In the genomic region with DNA sequence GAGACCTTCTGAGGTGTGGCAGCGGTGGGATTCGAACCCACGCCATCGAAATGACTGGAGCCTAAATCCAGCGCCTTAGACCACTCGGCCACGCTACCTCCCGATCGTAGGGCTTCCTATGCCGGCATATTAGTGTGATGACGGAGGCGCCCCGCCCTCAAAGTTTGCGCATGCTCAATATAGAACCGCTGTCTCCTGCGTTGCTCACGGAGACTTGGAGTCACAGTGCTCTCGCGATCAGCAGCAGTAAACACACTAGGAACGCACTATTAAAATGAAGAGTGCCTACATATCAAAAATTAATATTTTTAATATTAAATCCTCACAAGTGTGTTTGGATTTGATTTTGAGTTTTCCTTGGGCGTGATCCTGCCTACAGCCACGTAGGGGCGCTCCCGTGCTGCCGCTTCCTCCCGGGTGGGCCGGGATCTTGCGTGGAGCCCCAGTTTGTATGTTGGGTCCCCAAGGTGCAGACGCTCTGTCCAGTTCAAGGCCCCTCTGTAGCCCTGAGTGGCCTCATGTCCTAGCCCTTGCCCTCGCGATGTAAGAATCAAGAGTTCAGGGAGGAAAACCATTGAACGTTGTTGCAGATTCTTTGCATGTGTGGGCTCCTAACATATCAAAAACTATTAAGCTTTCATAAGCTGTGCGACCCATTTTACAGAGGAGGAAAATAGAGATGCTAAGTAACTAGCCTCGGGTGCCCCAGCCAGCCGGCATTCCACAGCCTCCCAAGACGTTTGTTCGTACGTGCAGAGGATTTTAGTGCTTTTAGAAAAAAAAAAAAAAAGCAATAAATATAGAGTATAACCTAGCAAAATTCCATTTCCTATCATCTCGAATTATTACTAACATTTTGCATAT, we compare ENCODE assay signal across 8 cellular contexts. TPM values are rescaled to one million over a fixed set of nuclear protein-coding genes. Genes with fewer than 3 reads are reported as not detected.
DNase-seq lines count a peak whose midpoint lies in the region; ATAC-seq and TF ChIP-seq lines count a peak whose summit lies in the region.

No MANE protein-coding gene starts in this region.

- no peaks in the 10 kb centered on the region for H3K9me3 ChIP-seq in HEK293 (ENCODE audit: control insufficient read depth, insufficient read depth, low read depth, low read length)
- no peaks in the 10 kb centered on the region for H3K9me3 ChIP-seq in right cardiac atrium (ENCODE audit: control insufficient read depth, low read length)
- no peaks in the 10 kb centered on the region for H3K9me3 ChIP-seq in psoas muscle

- H3K9me3 Mint-ChIP-seq in T-helper 2 cell treated with Interferon-gamma antibody and Interleukin-4, amounts not matched to agents 5 μg/mL and 100 μg/mL, for 36 hours: no peaks in the 10 kb centered on the region

- peak; percentile 42 to 51 for ATAC-seq in right cardiac atrium
- peak; percentile 44 to 57 (median 46) for ATAC-seq in psoas muscle

- TF ChIP-seq CTCF in HEK293 (tag by site-specific recombination; IDR thresholded peaks at IDR 0.05) (peak; percentile 83), psoas muscle (IDR thresholded peaks at IDR 0.05) (peak; percentile 88)

- POLR2A ChIA-PET in HEK293 (lab: Yijun Ruan, JAX): interaction anchor here (0.7 to 2.1 kb wide), 3 partner anchors 9 to 101 kb away, joined by 3 to 7 read pairs (median 6); a partner anchor contains a TSS

- H3K4me3 Mint-ChIP-seq in T-helper 2 cell treated with Interferon-gamma antibody and Interleukin-4, amounts not matched to agents 5 μg/mL and 100 μg/mL, for 36 hours: peak overlapping the region; percentile 84

- CTCF ChIA-PET in HEK293 (lab: Yijun Ruan, JAX): interaction anchor here (0.6 to 2.6 kb wide), 10 partner anchors 12 to 479 kb away, joined by 3 to 14 read pairs (median 3); a partner anchor contains a TSS

- H3K27me3 Mint-ChIP-seq in T-helper 2 cell treated with Interferon-gamma antibody and Interleukin-4, amounts not matched to agents 5 μg/mL and 100 μg/mL, for 36 hours (ENCODE audit: low read depth): peaks cover 5% of the 10 kb centered on the region

- H3K4me3 ChIP-seq in HEK293 (ENCODE audit: low read depth, low read length) (peak overlapping the region; percentile 61), right cardiac atrium (ENCODE audit: low read length) (peak overlapping the region; percentile 69), psoas muscle (peak overlapping the region; percentile 73), urinary bladder (ENCODE audit: low read depth, low read length) (peak overlapping the region; percentile 30)

- DNase-seq in Caki2 (ENCODE audit: low read depth): peak; percentile 89
- peak; percentile 71 for DNase-seq in NCI-H2029 (lab: John Stamatoyannopoulos, UW)
- peak; percentile 92 for DNase-seq in T-helper 2 cell treated with Interferon-gamma antibody and Interleukin-4, amounts not matched to agents 5 μg/mL and 100 μg/mL, for 36 hours (ENCODE audit: low spot score)
- peak; percentile 56 to 93 (median 86) for DNase-seq in anterior cingulate cortex (lab: John Stamatoyannopoulos, UW)
- peak; percentile 85 to 94 (median 94) for DNase-seq in right cardiac atrium
- peak; percentile 81 to 92 for DNase-seq in psoas muscle

- 2% methylated on average over 39 of the region's 39 CpGs for WGBS in right cardiac atrium
- 1 to 3% (median 2%) methylated on average over 39 of the region's 39 CpGs for WGBS in psoas muscle, 3 donors
- 2% methylated on average over 39 of the region's 39 CpGs for WGBS in urinary bladder

- in situ Hi-C loops in Caki2 (cut with HindIII; ENCODE audit: low pct_unique_long_range_greater_than_20kb, low sequenced_read_pairs): no loop called here

- intact Hi-C loops in right cardiac atrium (cut with DNase I): loop anchor here in 3 of 4 donors (2.0 to 5.0 kb wide), 2 partner anchors 101 to 103 kb away; a partner anchor contains a TSS
- intact Hi-C loops in psoas muscle (cut with DNase I): loop anchor here (1.0 kb wide), 1 partner anchor 101 kb away; a partner anchor contains a TSS

- peaks cover 6% of the 10 kb centered on the region for H3K4me1 ChIP-seq in HEK293 (ENCODE audit: control insufficient read depth, insufficient read depth, low read length)
- no peaks in the 10 kb centered on the region for H3K4me1 ChIP-seq in right cardiac atrium (ENCODE audit: control insufficient read depth, insufficient read depth, low read length)
- peaks cover 23% of the 10 kb centered on the region for H3K4me1 ChIP-seq in psoas muscle
- no peaks in the 10 kb centered on the region for H3K4me1 ChIP-seq in urinary bladder (ENCODE audit: insufficient read depth)

- H3K4me1 Mint-ChIP-seq in T-helper 2 cell treated with Interferon-gamma antibody and Interleukin-4, amounts not matched to agents 5 μg/mL and 100 μg/mL, for 36 hours (ENCODE audit: low read depth): peaks cover 42% of the 10 kb centered on the region

- H3K36me3 Mint-ChIP-seq in T-helper 2 cell treated with Interferon-gamma antibody and Interleukin-4, amounts not matched to agents 5 μg/mL and 100 μg/mL, for 36 hours (ENCODE audit: low read depth): peaks cover 2% of the 10 kb centered on the region

- H3K36me3 ChIP-seq in HEK293 (ENCODE audit: control insufficient read depth in 2 of 2, insufficient read depth in 1 of 2, low read length in 2 of 2): no peaks in the 10 kb centered on the region
- no peaks in the 10 kb centered on the region for H3K36me3 ChIP-seq in psoas muscle (ENCODE audit: insufficient read depth in 1 of 2, low read depth in 1 of 2)
- no peaks in the 10 kb centered on the region for H3K36me3 ChIP-seq in urinary bladder (ENCODE audit: insufficient read depth)

- H3K27ac Mint-ChIP-seq in T-helper 2 cell treated with Interferon-gamma antibody and Interleukin-4, amounts not matched to agents 5 μg/mL and 100 μg/mL, for 36 hours: peak overlapping the region; percentile 88

- H3K27ac ChIP-seq in HEK293 (ENCODE audit: extremely low read depth, low read depth, low read length): no peak overlapping the region
- H3K27ac ChIP-seq in right cardiac atrium (ENCODE audit: low read length): peak overlapping the region; percentile 37
- H3K27ac ChIP-seq in psoas muscle: peak overlapping the region; percentile 82
- no peak overlapping the region for H3K27ac ChIP-seq in urinary bladder (ENCODE audit: low read depth)

- H3K27me3 ChIP-seq in right cardiac atrium (ENCODE audit: control insufficient read depth, insufficient read depth) (no peaks in the 10 kb centered on the region), psoas muscle (ENCODE audit: insufficient read depth in 3 of 3, low read length in 2 of 3) (no peaks in the 10 kb centered on the region)

TF ChIP-seq in HEK293, 187 proteins besides CTCF, POLR2A, EP300 and RAD21 (continues in another document):
- no peak for TF ChIP-seq ZNF223 (tag by site-specific recombination; IDR thresholded peaks at IDR 0.05)
- no peak for TF ChIP-seq ZNF350 (tag by site-specific recombination; IDR thresholded peaks at IDR 0.05)
- TF ChIP-seq ZNF76 (tag by site-specific recombination; IDR thresholded peaks at IDR 0.05; ENCODE audit: borderline replicate concordance, low read depth): peak; percentile 59; the same call in 1 of the 2 replicates
- TF ChIP-seq, protein P1, sequence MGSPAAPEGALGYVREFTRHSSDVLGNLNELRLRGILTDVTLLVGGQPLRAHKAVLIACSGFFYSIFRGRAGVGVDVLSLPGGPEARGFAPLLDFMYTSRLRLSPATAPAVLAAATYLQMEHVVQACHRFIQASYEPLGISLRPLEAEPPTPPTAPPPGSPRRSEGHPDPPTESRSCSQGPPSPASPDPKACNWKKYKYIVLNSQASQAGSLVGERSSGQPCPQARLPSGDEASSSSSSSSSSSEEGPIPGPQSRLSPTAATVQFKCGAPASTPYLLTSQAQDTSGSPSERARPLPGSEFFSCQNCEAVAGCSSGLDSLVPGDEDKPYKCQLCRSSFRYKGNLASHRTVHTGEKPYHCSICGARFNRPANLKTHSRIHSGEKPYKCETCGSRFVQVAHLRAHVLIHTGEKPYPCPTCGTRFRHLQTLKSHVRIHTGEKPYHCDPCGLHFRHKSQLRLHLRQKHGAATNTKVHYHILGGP (tag by site-specific recombination; IDR thresholded peaks at IDR 0.05): no peak
- no peak for TF ChIP-seq ZNF626 (tag by site-specific recombination; IDR thresholded peaks at IDR 0.05)
- TF ChIP-seq, protein P2, sequence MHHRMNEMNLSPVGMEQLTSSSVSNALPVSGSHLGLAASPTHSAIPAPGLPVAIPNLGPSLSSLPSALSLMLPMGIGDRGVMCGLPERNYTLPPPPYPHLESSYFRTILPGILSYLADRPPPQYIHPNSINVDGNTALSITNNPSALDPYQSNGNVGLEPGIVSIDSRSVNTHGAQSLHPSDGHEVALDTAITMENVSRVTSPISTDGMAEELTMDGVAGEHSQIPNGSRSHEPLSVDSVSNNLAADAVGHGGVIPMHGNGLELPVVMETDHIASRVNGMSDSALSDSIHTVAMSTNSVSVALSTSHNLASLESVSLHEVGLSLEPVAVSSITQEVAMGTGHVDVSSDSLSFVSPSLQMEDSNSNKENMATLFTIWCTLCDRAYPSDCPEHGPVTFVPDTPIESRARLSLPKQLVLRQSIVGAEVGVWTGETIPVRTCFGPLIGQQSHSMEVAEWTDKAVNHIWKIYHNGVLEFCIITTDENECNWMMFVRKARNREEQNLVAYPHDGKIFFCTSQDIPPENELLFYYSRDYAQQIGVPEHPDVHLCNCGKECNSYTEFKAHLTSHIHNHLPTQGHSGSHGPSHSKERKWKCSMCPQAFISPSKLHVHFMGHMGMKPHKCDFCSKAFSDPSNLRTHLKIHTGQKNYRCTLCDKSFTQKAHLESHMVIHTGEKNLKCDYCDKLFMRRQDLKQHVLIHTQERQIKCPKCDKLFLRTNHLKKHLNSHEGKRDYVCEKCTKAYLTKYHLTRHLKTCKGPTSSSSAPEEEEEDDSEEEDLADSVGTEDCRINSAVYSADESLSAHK (tag by site-specific recombination; IDR thresholded peaks at IDR 0.05): peak; percentile 68
- peak; percentile 91; the same call in 1 of the 2 replicates for TF ChIP-seq ZNF324 (tag by site-specific recombination; IDR thresholded peaks at IDR 0.05)

RNA-seq across cellular contexts. Expression of a gene that starts 10.2 kb away (rescaled TPM):
- 16.2 and 20.1 TPM in 2 replicates for total RNA-seq in Caki2 (2014; rRNA removed; shearing (Covaris generic); ENCODE audit: low replicate concordance)
- total RNA-seq in right cardiac atrium: 10 to 100 TPM; 28.1 to 38.3 (median 31.4) TPM
- polyA plus RNA-seq in right cardiac atrium: 15.0 TPM
- total RNA-seq in psoas muscle: 10 to 100 TPM; 29.4 to 47.0 (median 34.3) TPM
- 10 to 100 TPM; 13.0 to 14.5 (median 13.2) TPM for polyA plus RNA-seq in psoas muscle
- 37.2 TPM for total RNA-seq in urinary bladder
- 26.6 TPM for polyA plus RNA-seq in urinary bladder

RNA-seq across cellular contexts. Expression of a gene that starts 33.6 kb away (rescaled TPM):
- not detected in 2 replicates for total RNA-seq in Caki2 (2014; rRNA removed; shearing (Covaris generic); ENCODE audit: low replicate concordance)
- total RNA-seq in right cardiac atrium (under 1 TPM in 1 of 4 donors, not detected in 3; 0.09 TPM), psoas muscle (under 1 TPM in 1 of 4 donors, not detected in 3; 0.08 TPM), urinary bladder (not detected)
- polyA plus RNA-seq in right cardiac atrium (not detected), psoas muscle (under 1 TPM in 1 of 3 donors, not detected in 2; 0.01 TPM), urinary bladder (not detected)

Comparison
In these comparisons a context has a peak if more than half of its experiments do, and no peak if none do; other contexts are left out.
1. H3K27ac ChIP-seq: peak in right cardiac atrium (single experiment) and psoas muscle (single experiment); none in HEK293 (single experiment) and urinary bladder (single experiment).
2. Peak in every context shown above with its lines, with median percentiles within 50 percentile points of each other: DNase-seq and H3K4me3 ChIP-seq.